14 cellular contexts compared by ENCODE assay signal in the genomic region with DNA sequence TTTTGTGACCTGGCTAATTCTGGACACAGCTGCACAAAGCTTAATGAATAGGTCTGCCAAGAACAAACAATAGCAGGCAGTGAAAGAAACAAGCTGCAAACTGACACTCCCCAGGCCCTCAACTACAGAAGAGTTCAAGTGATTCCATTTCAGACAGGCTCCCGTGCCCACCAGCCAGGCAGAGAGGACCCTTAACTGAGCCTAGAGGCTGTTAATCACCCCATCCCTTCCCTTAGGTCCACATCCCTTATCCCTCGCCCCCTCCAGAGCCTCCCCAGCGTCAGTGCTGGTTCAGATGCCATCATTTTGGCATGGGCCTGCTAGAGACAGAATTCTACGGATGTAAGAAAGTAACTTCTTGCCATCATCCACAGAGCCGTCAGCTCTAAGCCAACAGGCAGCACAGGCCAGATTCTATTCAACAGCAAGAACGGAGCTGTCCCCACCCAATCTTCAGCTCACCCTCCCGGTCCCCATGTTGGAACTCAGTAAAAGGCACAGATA. TPM values are rescaled to one million over a fixed set of nuclear protein-coding genes. Genes with fewer than 3 reads are reported as not detected.
DNase-seq lines count a peak whose midpoint lies in the region; TF ChIP-seq lines count a peak whose summit lies in the region.
"Had no signal": no experiment of that assay in that cellular context is flagged by ENCODE, and none has a peak within 500 bp of the region (broad histone marks: within the 10 kb centered on the region; RNA-seq: fewer than 3 reads in every experiment).

No MANE protein-coding gene starts in this region.

- POLR2A ChIA-PET in PC-9 (lab: Charles Lee; ENCODE audit: unreplicated experiment), result no interaction called here

- H3K27me3 ChIP-seq in PC-9 (ENCODE audit: insufficient read depth, low read depth) (no peaks in the 10 kb centered on the region), left ventricle myocardium inferior (ENCODE audit: low read depth) (no peaks in the 10 kb centered on the region)

- no peaks in the 10 kb centered on the region for H3K27me3 Mint-ChIP-seq in progenitor cell of endocrine pancreas
- H3K27me3 Mint-ChIP-seq in activated naive CD8-positive, alpha-beta T cell treated with anti-CD3 and anti-CD28 coated beads for 36 hours, result no peaks in the 10 kb centered on the region
- H3K27me3 Mint-ChIP-seq: activated naive CD4-positive, alpha-beta T cell treated with anti-CD3 and anti-CD28 coated beads, Interleukin-2, amount 50 U/mL, for 24 hours; naive B cell had no signal

- peak; percentile 23 for DNase-seq in DMS153 (lab: John Stamatoyannopoulos, UW)
- DNase-seq in PC-9, result no peak
- no peak for DNase-seq in left ventricle myocardium inferior
- DNase-seq in progenitor cell of endocrine pancreas (ENCODE audit: low spot score, unreplicated experiment), result no peak
- no peak for DNase-seq in activated naive CD4-positive, alpha-beta T cell treated with anti-CD3 and anti-CD28 coated beads, Interleukin-2, amount 50 U/mL, for 16 hours
- no peak for DNase-seq in NCI-H2029 treated with DMSO at 0.1 percent for 48 hours (lab: John Stamatoyannopoulos, UW)
- DNase-seq in activated naive CD8-positive, alpha-beta T cell treated with anti-CD3 and anti-CD28 coated beads for 36 hours, result no peak
- no peak for DNase-seq in NCI-H187 treated with DMSO at 0.1 percent for 48 hours (lab: John Stamatoyannopoulos, UW)
- DNase-seq: activated CD4-positive, alpha-beta T cell treated with anti-CD3 and anti-CD28 coated beads for 48 hours; AML-193; naive B cell; SIG-M5 had no signal

- H3K4me3 Mint-ChIP-seq in progenitor cell of endocrine pancreas (ENCODE audit: low read depth), result no peak overlapping the region
- no peak overlapping the region for H3K4me3 Mint-ChIP-seq in activated naive CD8-positive, alpha-beta T cell treated with anti-CD3 and anti-CD28 coated beads for 36 hours
- H3K4me3 Mint-ChIP-seq: activated naive CD4-positive, alpha-beta T cell treated with anti-CD3 and anti-CD28 coated beads, Interleukin-2, amount 50 U/mL, for 24 hours; naive B cell had no signal

- H2AFZ ChIP-seq in PC-9, result no peak overlapping the region

- no peak overlapping the region for H3K4me3 ChIP-seq in PC-9
- H3K4me3 ChIP-seq in left ventricle myocardium inferior, result peak overlapping the region; percentile 41

- CTCF ChIA-PET in PC-9 (lab: Charles Lee), result no interaction called here

- no peaks in the 10 kb centered on the region for H3K9me3 Mint-ChIP-seq in progenitor cell of endocrine pancreas (ENCODE audit: low read depth)
- no peaks in the 10 kb centered on the region for H3K9me3 Mint-ChIP-seq in activated naive CD8-positive, alpha-beta T cell treated with anti-CD3 and anti-CD28 coated beads for 36 hours
- H3K9me3 Mint-ChIP-seq: activated naive CD4-positive, alpha-beta T cell treated with anti-CD3 and anti-CD28 coated beads, Interleukin-2, amount 50 U/mL, for 24 hours; naive B cell had no signal

- H3K36me3 ChIP-seq in PC-9 (ENCODE audit: low read depth) (no peaks in the 10 kb centered on the region), left ventricle myocardium inferior (no peaks in the 10 kb centered on the region)

- peak overlapping the region; percentile 96 for H3K27ac Mint-ChIP-seq in progenitor cell of endocrine pancreas
- H3K27ac Mint-ChIP-seq in activated naive CD8-positive, alpha-beta T cell treated with anti-CD3 and anti-CD28 coated beads for 36 hours, result no peak overlapping the region
- H3K27ac Mint-ChIP-seq: activated naive CD4-positive, alpha-beta T cell treated with anti-CD3 and anti-CD28 coated beads, Interleukin-2, amount 50 U/mL, for 24 hours had no signal

- H3K9me3 ChIP-seq in PC-9 (ENCODE audit: insufficient read depth, low read depth), result no peaks in the 10 kb centered on the region
- H3K9me3 ChIP-seq in left ventricle myocardium inferior (replicated peaks), result no peaks in the 10 kb centered on the region

- no peaks in the 10 kb centered on the region for H4K20me1 ChIP-seq in PC-9 (ENCODE audit: insufficient read depth)

- H3K4me1 ChIP-seq in PC-9 (replicated peaks; ENCODE audit: insufficient read depth) (peaks cover 88% of the 10 kb centered on the region), left ventricle myocardium inferior (peaks cover 91% of the 10 kb centered on the region)

- peaks cover 99% of the 10 kb centered on the region for H3K79me2 ChIP-seq in PC-9 (ENCODE audit: low read depth)

- H3F3A ChIP-seq in PC-9 (ENCODE audit: insufficient read depth, low read depth), result peaks cover 22% of the 10 kb centered on the region; the same call in 1 of the 2 replicates

- TF ChIP-seq CTCF in PC-9 (conservative IDR thresholded peaks at IDR 0.05), result no peak
- no peak for TF ChIP-seq CTCF in left ventricle myocardium inferior (IDR thresholded peaks at IDR 0.05; ENCODE audit: borderline replicate concordance)
- no peak for TF ChIP-seq CTCF in progenitor cell of endocrine pancreas (IDR thresholded peaks at IDR 0.05; ENCODE audit: unreplicated experiment)

- H3K9me2 ChIP-seq in PC-9 (ENCODE audit: insufficient read depth), result no peaks in the 10 kb centered on the region

- intact Hi-C loops in PC-9 (cut with micrococcal nuclease; ENCODE audit: unreplicated experiment), result no loop called here
- intact Hi-C loops in left ventricle myocardium inferior (cut with micrococcal nuclease), result no loop called here

- H3K4me2 ChIP-seq in PC-9, result peak overlapping the region; percentile 83; the same call in 1 of the 2 replicates

- H3K36me3 Mint-ChIP-seq in progenitor cell of endocrine pancreas (ENCODE audit: insufficient read depth), result peaks cover 4% of the 10 kb centered on the region
- peaks cover 11% of the 10 kb centered on the region for H3K36me3 Mint-ChIP-seq in activated naive CD8-positive, alpha-beta T cell treated with anti-CD3 and anti-CD28 coated beads for 36 hours

- no TSS peak for BruUV-seq in PC-9 (replicated peaks; lab: Mats Ljungman, UMichigan)

- peaks cover 77% of the 10 kb centered on the region for H3K4me1 Mint-ChIP-seq in progenitor cell of endocrine pancreas (ENCODE audit: low read depth)
- H3K4me1 Mint-ChIP-seq in activated naive CD8-positive, alpha-beta T cell treated with anti-CD3 and anti-CD28 coated beads for 36 hours, result peaks cover 35% of the 10 kb centered on the region

- H3K27ac ChIP-seq in PC-9 (peak overlapping the region; percentile 21; the same call in 1 of the 2 replicates), left ventricle myocardium inferior (replicated peaks) (peak overlapping the region; percentile 90)

RNA-seq across cellular contexts. Expression of gene CYB5A, which starts 7.2 kb away (rescaled TPM):
- total RNA-seq in PC-9 (2021), result 105 and 109 TPM in 2 replicates
- 105 TPM for total RNA-seq in left ventricle myocardium inferior
- total RNA-seq in progenitor cell of endocrine pancreas, result 213 and 223 TPM in 2 replicates
- 10 to 100 TPM; 48.5 to 51.5 TPM for total RNA-seq in activated naive CD8-positive, alpha-beta T cell treated with anti-CD3 and anti-CD28 coated beads for 36 hours

RNA-seq across cellular contexts. Expression of gene C18orf63, which starts 31.1 kb away (rescaled TPM):
- total RNA-seq in PC-9 (2021), result not detected in 2 replicates
- total RNA-seq in left ventricle myocardium inferior, result not detected
- total RNA-seq in progenitor cell of endocrine pancreas, result not detected in 2 replicates
- not detected for total RNA-seq in activated naive CD8-positive, alpha-beta T cell treated with anti-CD3 and anti-CD28 coated beads for 36 hours
- total RNA-seq: fibroblast of lung had no signal
